10 cellular contexts compared by ENCODE assay signal in genomic region chr20:32325706-32326506, GRCh38. TPM values are rescaled to one million over a fixed set of nuclear protein-coding genes. Genes with fewer than 3 reads are reported as not detected.
A peak's percentile ranks its signal among the peaks of the same experiment; 100 is the strongest.
DNase-seq lines count a peak whose midpoint lies in the region; ATAC-seq, FAIRE-seq and TF ChIP-seq lines count a peak whose summit lies in the region.
"Had no signal": no experiment of that assay in that cellular context is flagged by ENCODE, and none has a peak within 500 bp of the region (broad histone marks: within the 10 kb centered on the region; RNA-seq: fewer than 3 reads in every experiment).

No MANE protein-coding gene starts in this region.

- no peaks in the 10 kb centered on the region for H3K9me3 ChIP-seq in vagina
- H3K9me3 ChIP-seq in esophagus squamous epithelium, result no peaks in the 10 kb centered on the region
- H3K9me3 ChIP-seq: SJCRH30 had no signal

- intact Hi-C loops in vagina (cut with DNase I) (no loop called here), esophagus squamous epithelium (cut with DNase I) (no loop called here)

- TF ChIP-seq POLR2A in H54 (IDR thresholded peaks at IDR 0.05; ENCODE audit: low read depth, low read length) (no peak), vagina (IDR thresholded peaks at IDR 0.05) (no peak), esophagus squamous epithelium (IDR thresholded peaks at IDR 0.05) (no peak)

- H3K27ac Mint-ChIP-seq in nephron progenitor cell, result peak overlapping the region; percentile 80

- no peaks in the 10 kb centered on the region for H3K4me1 ChIP-seq in vagina
- peaks cover 0 to 4% (median 0%) of the 10 kb centered on the region in 3 donors for H3K4me1 ChIP-seq in esophagus squamous epithelium
- H3K4me1 ChIP-seq: SJCRH30 had no signal

- no peak for TF ChIP-seq CTCF in cardiac fibroblast (IDR thresholded peaks at IDR 0.05; ENCODE audit: low read depth, low read length)
- no peak for TF ChIP-seq CTCF in nephron progenitor cell (IDR thresholded peaks at IDR 0.05)
- no peak for TF ChIP-seq CTCF in vagina (IDR thresholded peaks at IDR 0.05)
- no peak for TF ChIP-seq CTCF in esophagus squamous epithelium (IDR thresholded peaks at IDR 0.05)

- no peak for DNase-seq in H54 (ENCODE audit: insufficient read length, low spot score)
- DNase-seq in NCI-H226, result peak; percentile 27
- peak; percentile 52 to 86 for DNase-seq in cardiac fibroblast (ENCODE audit: low read depth in 2 of 2)
- no peak for DNase-seq in nephron progenitor cell
- DNase-seq in NCI-H1436 treated with DMSO at 0.1 percent for 48 hours (lab: John Stamatoyannopoulos, UW), result no peak
- DNase-seq in vagina (ENCODE audit: extremely low spot score in 2 of 2), result no peak
- no peak for DNase-seq in esophagus squamous epithelium (lab: John Stamatoyannopoulos, UW)

- 57 to 60% methylated on average over 6 of the region's 6 CpGs for WGBS in esophagus squamous epithelium, 2 donors

- H3K36me3 ChIP-seq in vagina (peaks cover 0 to 5% of the 10 kb centered on the region in 2 donors), esophagus squamous epithelium (peaks cover 0 to 48% (median 0%) of the 10 kb centered on the region in 3 donors)

- no peaks in the 10 kb centered on the region for H3K27me3 ChIP-seq in vagina
- no peaks in the 10 kb centered on the region for H3K27me3 ChIP-seq in esophagus squamous epithelium
- H3K27me3 ChIP-seq: SJCRH30 had no signal

- no peak for ATAC-seq in HG03354 (IDR thresholded peaks at IDR 0.05; ENCODE audit: poor library complexity, severe bottlenecking, unreplicated experiment)

- H3K4me3 Mint-ChIP-seq in nephron progenitor cell, result no peak overlapping the region
- H3K4me3 Mint-ChIP-seq: brain had no signal

- H3K9me3 Mint-ChIP-seq in nephron progenitor cell, result no peaks in the 10 kb centered on the region
- H3K9me3 Mint-ChIP-seq: brain had no signal

- H3K27ac ChIP-seq in vagina (no peak overlapping the region), esophagus squamous epithelium (peak overlapping the region in 2 of 4 donors; percentile 3 to 5)
- H3K27ac ChIP-seq: SJCRH30 had no signal

- peak; percentile 33 for FAIRE-seq in H54 (lab: Jason Lieb, UNC)

- H3K4me3 ChIP-seq in cardiac fibroblast (replicated peaks in 1 of 2; ENCODE audit: low read depth in 2 of 2, low read length in 2 of 2), result no peak overlapping the region
- H3K4me3 ChIP-seq in vagina, result no peak overlapping the region
- H3K4me3 ChIP-seq in esophagus squamous epithelium, result no peak overlapping the region
- H3K4me3 ChIP-seq: SJCRH30 had no signal

- H3K36me3 Mint-ChIP-seq in nephron progenitor cell (ENCODE audit: low read depth), result peaks cover 21% of the 10 kb centered on the region

- no peaks in the 10 kb centered on the region for H3K4me1 Mint-ChIP-seq in nephron progenitor cell
- H3K4me1 Mint-ChIP-seq: brain had no signal

- no peaks in the 10 kb centered on the region for H3K27me3 Mint-ChIP-seq in nephron progenitor cell (ENCODE audit: low read depth, poor library complexity)
- H3K27me3 Mint-ChIP-seq: brain had no signal

RNA-seq across cellular contexts. Expression of gene ASXL1, which starts 32.2 kb away (rescaled TPM):
- total RNA-seq in vagina, result 97.5 TPM
- 10 to 100 TPM; 14.3 to 49.2 (median 22.1) TPM for total RNA-seq in esophagus squamous epithelium

RNA-seq across cellular contexts. Expression of gene KIF3B, which starts 48.5 kb away (rescaled TPM):
- total RNA-seq in vagina, result 16.2 TPM
- 10 to 100 TPM in 2 of 4 donors, 1 to 10 TPM in 2; 8.5 to 14.1 (median 11.4) TPM for total RNA-seq in esophagus squamous epithelium

Comparison
In these comparisons a context has a peak if more than half of its experiments do, and no peak if none do; other contexts are left out.
1. DNase-seq: peak in NCI-H226 (single experiment) and cardiac fibroblast (2 of 2); none in H54 (single experiment), nephron progenitor cell (single experiment), NCI-H1436 treated with DMSO at 0.1 percent for 48 hours (single experiment), vagina (0 of 2) and esophagus squamous epithelium (single experiment).